11 cellular contexts compared by ENCODE assay signal in genomic region chr20:43843096-43843964, GRCh38.
A peak's percentile ranks its signal among the peaks of the same experiment; 100 is the strongest.
DNase-seq lines count a peak whose midpoint lies in the region; ATAC-seq and TF ChIP-seq lines count a peak whose summit lies in the region.
"Had no signal": no experiment of that assay in that cellular context is flagged by ENCODE, and none has a peak within 500 bp of the region (broad histone marks: within the 10 kb centered on the region; RNA-seq: fewer than 3 reads in every experiment).

No MANE protein-coding gene starts in this region.

- TF ChIP-seq CTCF in PC-9 (conservative IDR thresholded peaks at IDR 0.05) (no peak), osteocyte (IDR thresholded peaks at IDR 0.05) (no peak), heart left ventricle (IDR thresholded peaks at IDR 0.05) (no peak)

- no peaks in the 10 kb centered on the region for H3K36me3 Mint-ChIP-seq in osteocyte (ENCODE audit: unreplicated experiment)

- no peak overlapping the region for H2AFZ ChIP-seq in PC-9

- H3K36me3 ChIP-seq in PC-9 (ENCODE audit: low read depth): no peaks in the 10 kb centered on the region
- no peaks in the 10 kb centered on the region for H3K36me3 ChIP-seq in heart left ventricle

- no peaks in the 10 kb centered on the region for H3K27me3 Mint-ChIP-seq in osteocyte (ENCODE audit: unreplicated experiment)

- peaks cover 3% of the 10 kb centered on the region for H3K4me1 Mint-ChIP-seq in osteocyte (ENCODE audit: unreplicated experiment)

- H3F3A ChIP-seq in PC-9 (ENCODE audit: insufficient read depth, low read depth): peaks cover 54% of the 10 kb centered on the region

- H3K27me3 ChIP-seq in PC-9 (ENCODE audit: insufficient read depth, low read depth) (no peaks in the 10 kb centered on the region), heart left ventricle (peaks cover 0 to 7% (median 0%) of the 10 kb centered on the region in 9 donors)

- no peaks in the 10 kb centered on the region for H3K79me2 ChIP-seq in PC-9 (ENCODE audit: low read depth)

- TF ChIP-seq POLR2A in heart left ventricle (IDR thresholded peaks at IDR 0.05): no peak

- H3K4me3 ChIP-seq in PC-9 (no peak overlapping the region), heart left ventricle (no peak overlapping the region)
- H3K4me3 ChIP-seq: mucosa of descending colon had no signal

- BruUV-seq in PC-9 (replicated peaks; lab: Mats Ljungman, UMichigan): no TSS peak

- no peak for ATAC-seq in heart left ventricle
- ATAC-seq: mucosa of descending colon had no signal

- intact Hi-C loops in PC-9 (cut with micrococcal nuclease; ENCODE audit: unreplicated experiment): loop anchor here (10.0 kb wide), 1 partner anchor 171 kb away; no protein-coding TSS in a partner anchor
- intact Hi-C loops in heart left ventricle (cut with DNase I): loop anchor here in 6 of 10 donors (5.0 to 10.0 kb wide), 5 partner anchors 76 to 241 kb away; no protein-coding TSS in a partner anchor
- intact Hi-C loops in posterior vena cava (cut with DNase I): no loop called here

- no peak overlapping the region for H3K4me3 Mint-ChIP-seq in osteocyte (ENCODE audit: unreplicated experiment)
- H3K4me3 Mint-ChIP-seq: stimulated activated naive CD8-positive, alpha-beta T cell treated with anti-CD3 and anti-CD28 coated beads, Interleukin-15, Interleukin-2, amounts not matched to agents 100 ng/mL and 50 ng/mL, for 24 hours had no signal

- H3K9me3 ChIP-seq in PC-9 (ENCODE audit: insufficient read depth, low read depth) (no peaks in the 10 kb centered on the region), heart left ventricle (no peaks in the 10 kb centered on the region)
- H3K9me3 ChIP-seq: mucosa of descending colon had no signal

- 65 to 76% (median 70%) methylated on average over 9 to 10 of the region's 10 CpGs for WGBS in heart left ventricle, 4 donors

- H3K4me2 ChIP-seq in PC-9: peak overlapping the region; percentile 41

- POLR2A ChIA-PET in PC-9 (lab: Charles Lee; ENCODE audit: unreplicated experiment): interaction anchor here (0.6 to 1.0 kb wide), 3 partner anchors 44 to 97 kb away, joined by 7 to 18 read pairs (median 8); no protein-coding TSS in a partner anchor

- DNase-seq in GM04504 (ENCODE audit: low read depth) (peak; percentile 71), PC-9 (peak; percentile 32 to 89), ecto neural progenitor cell (ENCODE audit: low spot score) (peak; percentile 19), osteocyte (ENCODE audit: extremely low spot score, unreplicated experiment) (peak; percentile 46), GOT3 (lab: John Stamatoyannopoulos, UW) (no peak), heart left ventricle (no peak), posterior vena cava (ENCODE audit: low spot score) (no peak)
- DNase-seq: activated T-cell treated with anti-CD3 and anti-CD28 coated beads, Interleukin-2, amount 50 U/mL, for 1 hour; mucosa of descending colon; MV-4-11 had no signal

- peaks cover 57% of the 10 kb centered on the region for H3K4me1 ChIP-seq in PC-9 (replicated peaks; ENCODE audit: insufficient read depth)
- H3K4me1 ChIP-seq in heart left ventricle: peaks cover 0 to 9% (median 0%) of the 10 kb centered on the region in 12 donors

- H3K27ac Mint-ChIP-seq in osteocyte (ENCODE audit: unreplicated experiment): no peak overlapping the region
- H3K27ac Mint-ChIP-seq: stimulated activated naive CD8-positive, alpha-beta T cell treated with anti-CD3 and anti-CD28 coated beads, Interleukin-15, Interleukin-2, amounts not matched to agents 100 ng/mL and 50 ng/mL, for 24 hours had no signal

- H3K27ac ChIP-seq in PC-9: peak overlapping the region; percentile 88
- H3K27ac ChIP-seq in heart left ventricle: no peak overlapping the region

- no peaks in the 10 kb centered on the region for H4K20me1 ChIP-seq in PC-9 (ENCODE audit: insufficient read depth)

- CTCF ChIA-PET in PC-9 (lab: Charles Lee): interaction anchor here (0.5 to 2.0 kb wide), 5 partner anchors 92 to 152 kb away, joined by 3 to 6 read pairs (median 3); no protein-coding TSS in a partner anchor

- no peaks in the 10 kb centered on the region for H3K9me3 Mint-ChIP-seq in osteocyte (ENCODE audit: unreplicated experiment)
- H3K9me3 Mint-ChIP-seq: stimulated activated naive CD8-positive, alpha-beta T cell treated with anti-CD3 and anti-CD28 coated beads, Interleukin-15, Interleukin-2, amounts not matched to agents 100 ng/mL and 50 ng/mL, for 24 hours had no signal

- no peaks in the 10 kb centered on the region for H3K9me2 ChIP-seq in PC-9 (ENCODE audit: insufficient read depth)

Comparison
In these comparisons a context has a peak if more than half of its experiments do, and no peak if none do; other contexts are left out.
1. DNase-seq: peak in GM04504 (single experiment), PC-9 (2 of 2), ecto neural progenitor cell (single experiment) and osteocyte (single experiment); none in GOT3 (single experiment), heart left ventricle (0 of 5) and posterior vena cava (single experiment).
2. intact Hi-C loops: an anchor here in PC-9 (10.0 kb wide) and heart left ventricle (5.0 to 10.0 kb wide); none called in posterior vena cava.